In the genomic region with DNA sequence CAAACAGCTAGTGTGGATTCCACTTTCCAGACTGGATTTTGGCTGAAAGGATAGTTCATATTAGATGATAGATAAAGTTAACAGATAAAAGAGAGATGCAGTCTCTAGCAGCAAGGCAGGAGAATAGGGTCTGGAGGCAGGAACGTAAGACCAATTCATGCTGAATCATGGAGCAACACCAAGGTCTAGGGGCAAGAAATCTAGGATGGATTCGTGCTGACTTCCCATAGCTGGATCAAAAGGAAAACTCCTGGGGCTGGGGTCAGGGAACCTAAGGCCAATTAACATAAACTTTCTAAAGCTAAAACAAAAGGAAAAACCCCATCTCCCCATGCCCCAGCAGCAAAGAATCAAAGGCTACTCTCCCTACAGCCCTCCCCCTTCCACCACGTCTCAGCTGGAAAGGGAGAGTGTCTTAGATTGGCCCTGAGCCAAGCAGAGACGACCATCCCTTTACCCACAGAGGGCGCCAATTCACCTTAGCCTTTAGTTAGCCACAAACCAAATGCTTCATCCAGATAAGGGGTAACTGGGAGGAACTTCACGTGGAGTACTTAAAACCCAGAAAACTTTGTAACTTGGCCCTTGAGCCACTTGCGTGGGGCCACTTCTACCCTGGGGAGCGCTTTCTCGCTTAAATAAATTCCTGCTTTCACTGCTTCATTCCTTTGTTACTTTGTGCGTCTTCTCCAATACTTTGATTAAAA, we compare ENCODE assay signal across 8 cellular contexts. TPM values are rescaled to one million over a fixed set of nuclear protein-coding genes. Genes with fewer than 3 reads are reported as not detected.
A peak's percentile ranks its signal among the peaks of the same experiment; 100 is the strongest.
DNase-seq lines count a peak whose midpoint lies in the region; ATAC-seq, FAIRE-seq and TF ChIP-seq lines count a peak whose summit lies in the region.

No MANE protein-coding gene starts in this region.

- no peak overlapping the region for H2AFZ ChIP-seq in KMS-11 (ENCODE audit: low read depth)

- H3K9me3 Mint-ChIP-seq in activated T-cell treated with anti-CD3 and anti-CD28 coated beads, Interleukin-2, amount 50 U/mL, for 4 hours: no peaks in the 10 kb centered on the region
- peaks cover 4% of the 10 kb centered on the region for H3K9me3 Mint-ChIP-seq in glutamatergic neuron (ENCODE audit: unreplicated experiment)

- H3K4me3 Mint-ChIP-seq in activated T-cell treated with anti-CD3 and anti-CD28 coated beads, Interleukin-2, amount 50 U/mL, for 4 hours: no peak overlapping the region
- H3K4me3 Mint-ChIP-seq in glutamatergic neuron (ENCODE audit: unreplicated experiment): no peak overlapping the region

- H3K27me3 Mint-ChIP-seq in activated T-cell treated with anti-CD3 and anti-CD28 coated beads, Interleukin-2, amount 50 U/mL, for 4 hours (ENCODE audit: low read depth): peaks cover 2% of the 10 kb centered on the region
- no peaks in the 10 kb centered on the region for H3K27me3 Mint-ChIP-seq in glutamatergic neuron (ENCODE audit: unreplicated experiment)

- no peaks in the 10 kb centered on the region for H3K27me3 ChIP-seq in KMS-11 (ENCODE audit: insufficient read depth, low read depth)
- no peaks in the 10 kb centered on the region for H3K27me3 ChIP-seq in Peyer's patch
- peaks cover 0 to 3% of the 10 kb centered on the region in 2 donors for H3K27me3 ChIP-seq in small intestine (ENCODE audit: control insufficient read depth in 2 of 2, insufficient read depth in 2 of 2, low read length in 2 of 2)

- peaks cover 8% of the 10 kb centered on the region for H3K4me1 Mint-ChIP-seq in activated T-cell treated with anti-CD3 and anti-CD28 coated beads, Interleukin-2, amount 50 U/mL, for 4 hours (ENCODE audit: low read depth)
- H3K4me1 Mint-ChIP-seq in glutamatergic neuron (ENCODE audit: low read depth, unreplicated experiment): no peaks in the 10 kb centered on the region

- no peaks in the 10 kb centered on the region for H3K9me3 ChIP-seq in Peyer's patch
- no peaks in the 10 kb centered on the region for H3K9me3 ChIP-seq in small intestine (ENCODE audit: control insufficient read depth, low read depth)

- H3K36me3 ChIP-seq in KMS-11 (ENCODE audit: insufficient read depth): no peaks in the 10 kb centered on the region
- H3K36me3 ChIP-seq in Peyer's patch: no peaks in the 10 kb centered on the region
- no peaks in the 10 kb centered on the region for H3K36me3 ChIP-seq in small intestine (ENCODE audit: control insufficient read depth in 2 of 2, insufficient read depth in 2 of 2, low read length in 2 of 2)

- H3K4me3 ChIP-seq in KMS-11 (IDR thresholded peaks at IDR 0.05; ENCODE audit: insufficient read depth, low read depth, low read length): no peak overlapping the region
- no peak overlapping the region for H3K4me3 ChIP-seq in Peyer's patch
- no peak overlapping the region for H3K4me3 ChIP-seq in small intestine (ENCODE audit: low read depth in 1 of 2, low read length in 2 of 2)

- H3K4me1 ChIP-seq in KMS-11 (ENCODE audit: low read depth, poor library complexity, severe bottlenecking): peaks cover 4% of the 10 kb centered on the region
- no peaks in the 10 kb centered on the region for H3K4me1 ChIP-seq in Peyer's patch
- no peaks in the 10 kb centered on the region for H3K4me1 ChIP-seq in small intestine (ENCODE audit: control insufficient read depth in 2 of 2, insufficient read depth in 1 of 2, low read depth in 1 of 2, low read length in 1 of 2)

- no peaks in the 10 kb centered on the region for H3K79me2 ChIP-seq in KMS-11 (ENCODE audit: insufficient read depth, low read depth)

- no peak overlapping the region for H3K4me2 ChIP-seq in KMS-11

- H4K20me1 ChIP-seq in KMS-11 (ENCODE audit: insufficient read depth): no peaks in the 10 kb centered on the region

- no peak for FAIRE-seq in small intestine (lab: Jason Lieb, UNC)

- no peak overlapping the region for H3K27ac Mint-ChIP-seq in glutamatergic neuron (ENCODE audit: unreplicated experiment)

- WGBS in small intestine, 3 donors: 27 to 30% (median 28%) methylated on average over 10 of the region's 10 CpGs

- ATAC-seq in activated T-cell treated with anti-CD3 and anti-CD28 coated beads, Interleukin-2, amount 50 U/mL, for 4 hours: peak; percentile 80 to 81
- no peak for ATAC-seq in GM18867 (IDR thresholded peaks at IDR 0.05; ENCODE audit: unreplicated experiment)

- no peaks in the 10 kb centered on the region for H3K36me3 Mint-ChIP-seq in activated T-cell treated with anti-CD3 and anti-CD28 coated beads, Interleukin-2, amount 50 U/mL, for 4 hours (ENCODE audit: insufficient read depth)
- no peaks in the 10 kb centered on the region for H3K36me3 Mint-ChIP-seq in glutamatergic neuron (ENCODE audit: unreplicated experiment)

- no peak for TF ChIP-seq POLR2A in Peyer's patch (IDR thresholded peaks at IDR 0.05)

- TF ChIP-seq CTCF in KMS-11 (conservative IDR thresholded peaks at IDR 0.05; ENCODE audit: low read depth, low read length) (peak; percentile 68), Peyer's patch (IDR thresholded peaks at IDR 0.05) (peak in 5 of 6 experiments; percentile 37 to 49 (median 45)), glutamatergic neuron (IDR thresholded peaks at IDR 0.05; ENCODE audit: partially characterized antibody, unreplicated experiment) (peak; percentile 13)

- H3K27ac ChIP-seq in KMS-11 (no peak overlapping the region), Peyer's patch (no peak overlapping the region), small intestine (ENCODE audit: low read depth in 1 of 2, low read length in 1 of 2) (no peak overlapping the region)

- H3K9ac ChIP-seq in KMS-11: no peak overlapping the region

- peak; percentile 90 for DNase-seq in DMS 273 (lab: John Stamatoyannopoulos, UW; ENCODE audit: unreplicated experiment)
- DNase-seq in Peyer's patch: peak in 2 of 3 donors; percentile 53 to 81
- peak; percentile 58 for DNase-seq in activated T-cell treated with anti-CD3 and anti-CD28 coated beads, Interleukin-2, amount 50 U/mL, for 4 hours
- DNase-seq in glutamatergic neuron: peak; percentile 67
- DNase-seq in small intestine: peak; percentile 55
- DNase-seq in cortex of kidney (lab: John Stamatoyannopoulos, UW): no peak

RNA-seq across cellular contexts. Expression of a gene that starts 7.6 kb away (rescaled TPM):
- 1 to 10 TPM in 1 of 4 donors, not detected in 3; 2.1 TPM for total RNA-seq in Peyer's patch
- total RNA-seq in activated T-cell treated with anti-CD3 and anti-CD28 coated beads, Interleukin-2, amount 50 U/mL, for 4 hours: not detected
- total RNA-seq in glutamatergic neuron (ENCODE audit: unreplicated experiment): not detected
- polyA plus RNA-seq in small intestine: 1 to 10 TPM in 2 of 3 donors, not detected in 1; 1.1 to 1.8 TPM

RNA-seq across cellular contexts. Expression of a gene that starts 50.7 kb away (rescaled TPM):
- total RNA-seq in Peyer's patch (not detected), glutamatergic neuron (ENCODE audit: unreplicated experiment) (not detected)
- total RNA-seq in activated T-cell treated with anti-CD3 and anti-CD28 coated beads, Interleukin-2, amount 50 U/mL, for 4 hours: not detected
- polyA plus RNA-seq in small intestine: not detected

RNA-seq across cellular contexts. Expression of a gene that starts 56.6 kb away (rescaled TPM):
- total RNA-seq in Peyer's patch (not detected), glutamatergic neuron (ENCODE audit: unreplicated experiment) (not detected)
- total RNA-seq in activated T-cell treated with anti-CD3 and anti-CD28 coated beads, Interleukin-2, amount 50 U/mL, for 4 hours: not detected
- polyA plus RNA-seq in small intestine: not detected

Comparison
In these comparisons a context has a peak if more than half of its experiments do, and no peak if none do; other contexts are left out.
1. CTCF ChIP-seq: peak in every context shown above with its lines; median percentile 68 in KMS-11; 45 in Peyer's patch; 13 in glutamatergic neuron.